In genomic region chr12:26701604-26702215, GRCh38 we compare ENCODE assay signal across 8 cellular contexts.
DNase-seq lines count a peak whose midpoint lies in the region; ATAC-seq and TF ChIP-seq lines count a peak whose summit lies in the region.

No MANE protein-coding gene starts in this region.

- H3K4me3 ChIP-seq in NB4 (ENCODE audit: low read depth, low read length) = no peak overlapping the region

- TF ChIP-seq CTCF in NB4 (IDR thresholded peaks at IDR 0.05; ENCODE audit: low read depth, low read length) (peak; percentile 54), VCaP (conservative IDR thresholded peaks at IDR 0.05) (peak; percentile 89)

- no peak overlapping the region for H3K27ac ChIP-seq in VCaP

- DNase-seq in NCI-H2171 treated with DMSO at 0.1 percent for 48 hours (lab: John Stamatoyannopoulos, UW) = peak; percentile 58
- no peak for DNase-seq in NCI-H2171 (lab: John Stamatoyannopoulos, UW)
- peak; percentile 80 for DNase-seq in NB4 (ENCODE audit: low read depth)
- DNase-seq in iris pigment epithelial cell (ENCODE audit: low read depth) = peak; percentile 56

- no peak for TF ChIP-seq POLR2A in NB4 (IDR thresholded peaks at IDR 0.05; ENCODE audit: extremely low read depth, insufficient read length)
- TF ChIP-seq POLR2A in GM18505 (IDR thresholded peaks at IDR 0.05; ENCODE audit: borderline replicate concordance, extremely low read depth, insufficient read depth, insufficient read length) = no peak

- no peak for ATAC-seq in GM18502 (IDR thresholded peaks at IDR 0.05; ENCODE audit: poor library complexity, unreplicated experiment)
- ATAC-seq in GM18858 (IDR thresholded peaks at IDR 0.05; ENCODE audit: unreplicated experiment) = no peak
- ATAC-seq in GM18505 (IDR thresholded peaks at IDR 0.05; ENCODE audit: unreplicated experiment) = no peak
